In genomic region chr1:209715314-209715713, GRCh38 we compare ENCODE assay signal across 22 cellular contexts. TPM values are rescaled to one million over a fixed set of nuclear protein-coding genes. Genes with fewer than 3 reads are reported as not detected.
"Had no signal": no experiment of that assay in that cellular context is flagged by ENCODE, and none has a peak within 500 bp of the region (broad histone marks: within the 10 kb centered on the region; RNA-seq: fewer than 3 reads in every experiment).

No MANE protein-coding gene starts in this region.

- H3K27ac Mint-ChIP-seq: activated CD8-positive, alpha-beta memory T cell treated with anti-CD3 and anti-CD28 coated beads, Interleukin-2, amount 10 ng/mL, durations not matched to agents 7 days and 5 days; activated naive CD8-positive, alpha-beta T cell treated with anti-CD3 and anti-CD28 coated beads, Interleukin-2, amount 10 ng/mL, durations not matched to agents 7 days and 5 days; brain; mesothelial cell of epicardium; natural killer cell treated with Interleukin-12 subunit alpha and Interleukin-12 subunit beta and Interleukin-15 and Interleukin-18, amount 100 ng/mL, for 72 hours had no signal

- H3K9me3 Mint-ChIP-seq: activated naive CD8-positive, alpha-beta T cell treated with anti-CD3 and anti-CD28 coated beads, Interleukin-2, amount 10 ng/mL, durations not matched to agents 7 days and 5 days; natural killer cell treated with Interleukin-12 subunit alpha and Interleukin-12 subunit beta and Interleukin-15 and Interleukin-18, amount 100 ng/mL, for 72 hours had no signal

- H3K27me3 Mint-ChIP-seq: activated CD8-positive, alpha-beta memory T cell treated with anti-CD3 and anti-CD28 coated beads, Interleukin-2, amount 10 ng/mL, durations not matched to agents 7 days and 5 days; natural killer cell treated with Interleukin-12 subunit alpha and Interleukin-12 subunit beta and Interleukin-15 and Interleukin-18, amount 100 ng/mL, for 72 hours had no signal

- H3K4me1 Mint-ChIP-seq: activated naive CD8-positive, alpha-beta T cell treated with anti-CD3 and anti-CD28 coated beads, Interleukin-2, amount 10 ng/mL, durations not matched to agents 7 days and 5 days; brain had no signal

- DNase-seq: activated CD4-positive, CD25-positive, alpha-beta regulatory T cell; activated CD8-positive, alpha-beta memory T cell treated with anti-CD3 and anti-CD28 coated beads, Interleukin-2, amount 10 ng/mL, durations not matched to agents 7 days and 5 days; activated naive CD8-positive, alpha-beta T cell treated with anti-CD3 and anti-CD28 coated beads, Interleukin-2, amount 10 ng/mL, durations not matched to agents 7 days and 5 days; central memory CD4-positive, alpha-beta T cell; colonic mucosa; gastrocnemius medialis; heart left ventricle; kidney; right lobe of liver; SHP77; small intestine; stimulated activated CD4-positive, alpha-beta T cell treated with anti-CD3 and anti-CD28 coated beads, Interleukin-15, amount 100 ng/mL, for 24 hours; stimulated activated CD4-positive, alpha-beta T cell treated with anti-CD3 and anti-CD28 coated beads, Interleukin-2, amount 100 ng/mL, for 48 hours; T1000; upper lobe of right lung had no signal

- H3K36me3 Mint-ChIP-seq: brain; mesothelial cell of epicardium; natural killer cell treated with Interleukin-12 subunit alpha and Interleukin-12 subunit beta and Interleukin-15 and Interleukin-18, amount 100 ng/mL, for 72 hours had no signal

- H3K27ac ChIP-seq: colonic mucosa, gastrocnemius medialis, heart left ventricle, neutrophil, parathyroid adenoma, right lobe of liver, SK-N-MC, thoracic aorta, upper lobe of right lung had no signal

- ATAC-seq: gastrocnemius medialis; heart left ventricle; natural killer cell treated with Interleukin-12 subunit alpha and Interleukin-12 subunit beta and Interleukin-15 and Interleukin-18, amount 100 ng/mL, for 72 hours; upper lobe of right lung had no signal

- H3K4me3 Mint-ChIP-seq: activated CD8-positive, alpha-beta memory T cell treated with anti-CD3 and anti-CD28 coated beads, Interleukin-2, amount 10 ng/mL, durations not matched to agents 7 days and 5 days; activated naive CD8-positive, alpha-beta T cell treated with anti-CD3 and anti-CD28 coated beads, Interleukin-2, amount 10 ng/mL, durations not matched to agents 7 days and 5 days; brain; mesothelial cell of epicardium; natural killer cell treated with Interleukin-12 subunit alpha and Interleukin-12 subunit beta and Interleukin-15 and Interleukin-18, amount 100 ng/mL, for 72 hours had no signal

RNA-seq across cellular contexts. Expression of gene HSD11B1, which starts 10.7 kb away (rescaled TPM):
- total RNA-seq: activated naive CD8-positive, alpha-beta T cell treated with anti-CD3 and anti-CD28 coated beads, Interleukin-2, amount 10 ng/mL, durations not matched to agents 7 days and 5 days; mesothelial cell of epicardium had no signal
